Comparison of ENCODE assay signal across 31 cellular contexts in the genomic region with DNA sequence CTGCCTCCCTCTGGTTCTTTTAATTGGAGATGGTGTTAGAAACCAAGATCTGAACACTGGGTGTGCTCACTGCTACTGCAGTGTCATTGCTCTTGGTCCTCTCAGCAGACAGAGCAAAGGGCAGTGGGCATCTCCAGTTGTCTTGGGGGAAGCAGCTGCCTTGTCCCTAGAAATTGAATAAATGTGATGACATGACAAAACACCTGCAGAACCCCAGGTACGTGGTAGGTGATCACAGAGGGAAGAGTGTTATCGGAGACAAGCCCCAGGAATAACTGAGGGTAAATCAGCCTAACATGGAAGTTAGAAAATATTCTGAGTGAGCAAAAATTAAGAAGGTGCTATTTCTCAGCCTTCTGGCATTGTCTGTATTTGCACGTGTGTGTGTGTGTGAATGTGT.
"Had no signal": no experiment of that assay in that cellular context is flagged by ENCODE, and none has a peak within 500 bp of the region (broad histone marks: within the 10 kb centered on the region; RNA-seq: fewer than 3 reads in every experiment).

No MANE protein-coding gene starts in this region.

- ATAC-seq: activated CD4-positive, alpha-beta T cell treated with anti-CD3 and anti-CD28 coated beads for 36 hours; activated CD4-positive, CD25-positive, alpha-beta regulatory T cell treated with anti-CD3 and anti-CD28 coated beads, Interleukin-2, amount 50 U/mL, for 24 hours; activated naive CD4-positive, alpha-beta T cell treated with anti-CD3 and anti-CD28 coated beads, Interleukin-2, amount 50 U/mL, for 72 hours; activated T-cell treated with anti-CD3 and anti-CD28 coated beads, Interleukin-2, amount 50 U/mL, for 4 hours; body of pancreas; Panc1; WTC11 had no signal

- H3K4me3 ChIP-seq: adrenal gland, body of pancreas, breast epithelium, SJSA1 had no signal

- H3K36me3 ChIP-seq: adrenal gland, breast epithelium, SJSA1 had no signal

- H3K4me3 Mint-ChIP-seq: activated CD4-positive, alpha-beta memory T cell treated with anti-CD3 and anti-CD28 coated beads for 36 hours; activated CD4-positive, alpha-beta T cell treated with anti-CD3 and anti-CD28 coated beads for 36 hours; activated naive CD4-positive, alpha-beta T cell treated with anti-CD3 and anti-CD28 coated beads for 36 hours; activated T-cell treated with anti-CD3 and anti-CD28 coated beads, Interleukin-2, amount 50 U/mL, for 4 hours; activated T-helper 1 cell treated with anti-CD3 and anti-CD28 coated beads, Interleukin-12 subunit alpha, Interleukin-12 subunit beta, Interleukin-2, Interleukin-4 antibody, amounts not matched to agents 30 ng/mL and 10 ng/mL and 1 ng/mL, durations not matched to agents 14 hours and 24 hours and 36 hours; T-helper 1 cell treated with Interleukin-12 subunit alpha and Interleukin-12 subunit beta and Interleukin-4 antibody, amounts not matched to agents 30 μg/mL and 1 μg/mL, for 36 hours; T-helper 2 cell treated with Interferon-gamma antibody and Interleukin-4, amounts not matched to agents 5 μg/mL and 100 μg/mL, for 36 hours; WTC11 had no signal

- H3K4me1 Mint-ChIP-seq: activated CD4-positive, alpha-beta T cell treated with anti-CD3 and anti-CD28 coated beads for 36 hours had no signal

- H3K4me2 ChIP-seq: SK-N-SH had no signal

- H3K4me1 ChIP-seq: body of pancreas, SJSA1 had no signal

- H3K9me3 ChIP-seq: adrenal gland, SJSA1 had no signal

- H3K27ac Mint-ChIP-seq: activated CD4-positive, alpha-beta memory T cell treated with anti-CD3 and anti-CD28 coated beads for 36 hours; activated CD4-positive, alpha-beta T cell treated with anti-CD3 and anti-CD28 coated beads for 36 hours; activated naive CD4-positive, alpha-beta T cell treated with anti-CD3 and anti-CD28 coated beads for 36 hours; activated naive CD4-positive, alpha-beta T cell treated with anti-CD3 and anti-CD28 coated beads, Interleukin-2, amount 50 U/mL, for 72 hours; activated T-helper 1 cell treated with anti-CD3 and anti-CD28 coated beads, Interleukin-12 subunit alpha, Interleukin-12 subunit beta, Interleukin-2, Interleukin-4 antibody, amounts not matched to agents 30 ng/mL and 10 ng/mL and 1 ng/mL, durations not matched to agents 14 hours and 24 hours and 36 hours; T-helper 1 cell treated with Interleukin-12 subunit alpha and Interleukin-12 subunit beta and Interleukin-4 antibody, amounts not matched to agents 30 μg/mL and 1 μg/mL, for 36 hours; T-helper 2 cell treated with Interferon-gamma antibody and Interleukin-4, amounts not matched to agents 5 μg/mL and 100 μg/mL, for 36 hours; WTC11 had no signal

- H3K27ac ChIP-seq: adrenal gland, body of pancreas, breast epithelium, SJSA1 had no signal

- H3K27me3 ChIP-seq: adrenal gland, body of pancreas, breast epithelium had no signal

- FAIRE-seq: astrocyte, TTC549 had no signal

- DNase-seq: activated CD4-positive, alpha-beta T cell treated with anti-CD3 and anti-CD28 coated beads for 36 hours; activated CD4-positive, alpha-beta T cell treated with anti-CD3 and anti-CD28 coated beads, Interleukin-2, amount 50 U/mL, for 1 hour; activated CD8-positive, alpha-beta memory T cell treated with anti-CD3 and anti-CD28 coated beads, Interleukin-2, amount 50 U/mL, for 4 hours; activated gamma-delta T cell treated with Interleukin-2 at 50 U/mL for 16 hours; activated naive CD4-positive, alpha-beta T cell treated with anti-CD3 and anti-CD28 coated beads for 36 hours; activated T-cell treated with anti-CD3 and anti-CD28 coated beads for 4 hours; activated T-cell treated with anti-CD3 and anti-CD28 coated beads, Interleukin-2, amount 50 U/mL, for 4 hours; body of pancreas; KBM-7; NCI-H1105; NCI-H1417 treated with DMSO at 0.1 percent for 48 hours; NCI-H187 treated with DMSO at 0.1 percent for 48 hours; NCI-H2081 treated with DMSO at 0.1 percent for 48 hours; NCI-H345; NCI-H524 treated with DMSO at 0.1 percent for 48 hours; RPMI8226; SHP77 treated with DMSO at 0.1 percent for 48 hours; SK-N-SH had no signal
